In the genomic region with DNA sequence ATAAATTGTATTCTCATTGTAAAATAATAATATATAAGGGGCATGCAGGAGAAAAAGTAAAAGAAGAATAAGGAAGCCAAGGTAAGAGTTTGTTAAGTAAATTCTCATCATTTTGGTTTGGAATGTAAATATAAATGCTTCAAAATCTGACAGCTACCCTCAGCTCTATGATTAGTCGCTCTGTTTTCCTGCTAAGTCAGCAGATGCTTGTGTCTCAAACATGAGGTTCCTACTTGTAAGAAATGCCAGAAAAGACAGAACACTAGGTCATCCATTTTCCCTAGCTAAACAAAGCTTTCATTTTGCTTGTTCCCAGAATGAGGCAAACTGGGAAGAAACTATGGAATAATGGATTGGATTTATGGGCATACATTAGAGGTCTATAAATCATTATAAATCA, we compare ENCODE assay signal across 8 cellular contexts.
"Had no signal": no experiment of that assay in that cellular context is flagged by ENCODE, and none has a peak within 500 bp of the region (broad histone marks: within the 10 kb centered on the region; RNA-seq: fewer than 3 reads in every experiment).

No MANE protein-coding gene starts in this region.

- H3K27ac ChIP-seq: HL-60, KMS-11 had no signal

- ATAC-seq: GM23338 had no signal

- H2AFZ ChIP-seq: GM23338 had no signal

- H3K4me3 ChIP-seq: GM23338 had no signal

- DNase-seq: H9, HCEC 1CT, KBM-7 had no signal

- H3K9ac ChIP-seq: KMS-11 had no signal

- FAIRE-seq: H1, H54 had no signal

- H3K4me2 ChIP-seq: GM23338, KMS-11 had no signal
